Comparison of ENCODE assay signal across 8 cellular contexts in genomic region chr9:125189361-125190289, GRCh38.
DNase-seq lines count a peak whose midpoint lies in the region; ATAC-seq and TF ChIP-seq lines count a peak whose summit lies in the region.

Gene PPP6C (minus strand): TSS chr9:125189803. CDS start chr9:125189718, 85 bp downstream.

- DNase-seq in AG09319 (ENCODE audit: extremely low read depth, low read depth) (peak; percentile 90), NCI-H345 (lab: John Stamatoyannopoulos, UW) (peak; percentile 95), islet precursor cell (peak; percentile 94)
- DNase-seq in activated CD4-positive, CD25-positive, alpha-beta regulatory T cell treated with anti-CD3 and anti-CD28 coated beads, Interleukin-2, amount 50 U/mL, for 16 hours (ENCODE audit: low read depth, low spot score) = peak; percentile 95
- DNase-seq in central memory CD8-positive, alpha-beta T cell (ENCODE audit: low spot score in 2 of 2) = peak; percentile 94 to 96
- DNase-seq in stimulated activated CD4-positive, alpha-beta T cell treated with anti-CD3 and anti-CD28 coated beads, Interleukin-12 subunit alpha, Interleukin-12 subunit beta, amount 100 ng/mL, for 48 hours (ENCODE audit: low read depth in 2 of 3, low spot score in 1 of 3) = peak; percentile 95 to 98 (median 97)

- ATAC-seq in GM19023 (IDR thresholded peaks at IDR 0.05; ENCODE audit: unreplicated experiment) (peak; percentile 97), HG03280 (IDR thresholded peaks at IDR 0.05; ENCODE audit: unreplicated experiment) (peak; percentile 99)
- ATAC-seq in central memory CD8-positive, alpha-beta T cell (replicated peaks; ENCODE audit: extremely low read depth, poor library complexity, severe bottlenecking) = peak; percentile 97

- peaks cover 21% of the 10 kb centered on the region for H3K4me1 Mint-ChIP-seq in central memory CD8-positive, alpha-beta T cell

- H3K9me3 Mint-ChIP-seq in central memory CD8-positive, alpha-beta T cell = no peaks in the 10 kb centered on the region

- peak within 1 kb of the TSS; percentile 90 for H3K27ac Mint-ChIP-seq in central memory CD8-positive, alpha-beta T cell (ENCODE audit: low read depth)

- TF ChIP-seq CTCF in AG09319 (IDR thresholded peaks at IDR 0.05; ENCODE audit: low read depth, low read length) = peak; percentile 72

- no peaks in the 10 kb centered on the region for H3K27me3 Mint-ChIP-seq in central memory CD8-positive, alpha-beta T cell

- H3K4me3 Mint-ChIP-seq in central memory CD8-positive, alpha-beta T cell = peak within 1 kb of the TSS; percentile 94

- H3K36me3 Mint-ChIP-seq in central memory CD8-positive, alpha-beta T cell (ENCODE audit: insufficient read depth) = peaks cover 8% of the 10 kb centered on the region

Comparison
In these comparisons a context has a peak if more than half of its experiments do, and no peak if none do; other contexts are left out.
1. Peak in every context shown above with its lines: DNase-seq and ATAC-seq.